Comparison of ENCODE assay signal across 11 cellular contexts in the genomic region with DNA sequence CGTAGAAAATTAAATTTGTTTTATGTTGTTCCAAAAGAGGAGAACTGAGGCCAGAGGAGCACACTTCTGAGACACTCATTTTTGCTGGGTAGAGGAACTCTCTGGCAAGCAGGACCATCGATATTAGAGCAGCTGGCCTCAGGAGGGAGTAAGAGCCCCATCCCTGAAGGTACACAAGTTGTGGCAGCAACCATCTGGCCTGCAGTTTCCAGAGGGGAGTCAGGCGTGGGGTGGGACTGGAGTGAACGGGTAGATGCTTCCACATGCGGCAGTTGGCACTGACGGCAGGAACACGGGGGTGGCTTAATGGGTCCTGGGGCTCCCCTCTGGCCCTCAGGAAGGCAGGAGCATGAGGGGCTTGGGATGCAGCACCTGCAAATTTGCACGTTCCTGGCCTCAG. TPM values are rescaled to one million over a fixed set of nuclear protein-coding genes. Genes with fewer than 3 reads are reported as not detected.
DNase-seq lines count a peak whose midpoint lies in the region; ATAC-seq, FAIRE-seq and TF ChIP-seq lines count a peak whose summit lies in the region.
"Had no signal": no experiment of that assay in that cellular context is flagged by ENCODE, and none has a peak within 500 bp of the region (broad histone marks: within the 10 kb centered on the region; RNA-seq: fewer than 3 reads in every experiment).

No MANE protein-coding gene starts in this region.

- DNase-seq in AG09309 (ENCODE audit: low read depth) (no peak), RWPE2 (ENCODE audit: low spot score) (no peak), epithelial cell of esophagus (ENCODE audit: low read depth) (no peak), left ventricle myocardium superior (no peak), H54 (ENCODE audit: insufficient read length, low spot score) (no peak), SW480 (ENCODE audit: low spot score) (no peak), SJCRH30 (no peak)
- DNase-seq: heart right ventricle, NCI-H226 had no signal

- H3K9me3 ChIP-seq in RWPE2 (ENCODE audit: severe bottlenecking): no peaks in the 10 kb centered on the region
- no peaks in the 10 kb centered on the region for H3K9me3 ChIP-seq in SJCRH30 (replicated peaks)

- H3K27ac ChIP-seq in RWPE2 (ENCODE audit: poor library complexity, severe bottlenecking) (no peak overlapping the region), SJCRH30 (no peak overlapping the region)

- TF ChIP-seq POLR2A in H54 (IDR thresholded peaks at IDR 0.05; ENCODE audit: low read depth, low read length): no peak

- H3K27me3 ChIP-seq in RWPE2 (ENCODE audit: insufficient read depth, poor library complexity, severe bottlenecking) (no peaks in the 10 kb centered on the region), SJCRH30 (no peaks in the 10 kb centered on the region)

- no peak for ATAC-seq in RWPE2 (ENCODE audit: low read depth)
- no peak for ATAC-seq in left ventricle myocardium superior
- ATAC-seq: heart right ventricle had no signal

- FAIRE-seq in H54 (lab: Jason Lieb, UNC): no peak

- intact Hi-C loops in left ventricle myocardium superior (cut with micrococcal nuclease): no loop called here

- H3K36me3 ChIP-seq in RWPE2 (ENCODE audit: low read depth): peaks cover 25% of the 10 kb centered on the region
- no peaks in the 10 kb centered on the region for H3K36me3 ChIP-seq in SJCRH30

- H3K4me3 ChIP-seq in AG09309 (ENCODE audit: control insufficient read depth, low read depth, low read length) (no peak overlapping the region), RWPE2 (ENCODE audit: severe bottlenecking) (no peak overlapping the region), epithelial cell of esophagus (ENCODE audit: low read length) (no peak overlapping the region), SJCRH30 (no peak overlapping the region)
- H3K4me3 ChIP-seq: heart right ventricle had no signal

- TF ChIP-seq CTCF in AG09309 (IDR thresholded peaks at IDR 0.05; ENCODE audit: control insufficient read depth, insufficient read depth, low read depth, low read length, missing control alignments): peak; percentile 3
- peak; percentile 22; the same call in 1 of the 3 replicates for TF ChIP-seq CTCF in GM12872 (IDR thresholded peaks at IDR 0.05; ENCODE audit: insufficient read depth, low read depth, low read length)
- TF ChIP-seq CTCF in RWPE2 (IDR thresholded peaks at IDR 0.05; ENCODE audit: poor library complexity, severe bottlenecking): peak; percentile 46
- TF ChIP-seq CTCF in epithelial cell of esophagus (IDR thresholded peaks at IDR 0.05; ENCODE audit: insufficient read depth, low read depth, low read length, missing control alignments): peak; percentile 34

- H3K4me1 ChIP-seq in RWPE2 (ENCODE audit: insufficient read depth, poor library complexity, severe bottlenecking): peaks cover 20% of the 10 kb centered on the region
- H3K4me1 ChIP-seq in SJCRH30: no peaks in the 10 kb centered on the region

RNA-seq across cellular contexts. Expression of gene SSTR3, which starts 13.2 kb away (rescaled TPM):
- total RNA-seq in left ventricle myocardium superior: not detected
- total RNA-seq in SJCRH30 (2014; rRNA removed; shearing (Covaris generic)): not detected in 2 replicates
- total RNA-seq: G401, heart right ventricle had no signal

RNA-seq across cellular contexts. Expression of gene RAC2, which starts 18.6 kb away (rescaled TPM):
- 5.1 TPM for total RNA-seq in left ventricle myocardium superior
- total RNA-seq in SJCRH30 (2014; rRNA removed; shearing (Covaris generic)): not detected in 2 replicates
- total RNA-seq: G401 had no signal

RNA-seq across cellular contexts. Expression of gene C1QTNF6, which starts 37.4 kb away (rescaled TPM):
- total RNA-seq in left ventricle myocardium superior: 1.1 TPM
- total RNA-seq in SJCRH30 (2014; rRNA removed; shearing (Covaris generic)): 0.08 TPM in 1 of 2 replicates, not detected in the other

RNA-seq across cellular contexts. Expression of gene CYTH4, which starts 56.8 kb away (rescaled TPM):
- 6.2 TPM for total RNA-seq in left ventricle myocardium superior
- total RNA-seq in SJCRH30 (2014; rRNA removed; shearing (Covaris generic)): not detected in 2 replicates
- total RNA-seq: G401 had no signal
